In the genomic region with DNA sequence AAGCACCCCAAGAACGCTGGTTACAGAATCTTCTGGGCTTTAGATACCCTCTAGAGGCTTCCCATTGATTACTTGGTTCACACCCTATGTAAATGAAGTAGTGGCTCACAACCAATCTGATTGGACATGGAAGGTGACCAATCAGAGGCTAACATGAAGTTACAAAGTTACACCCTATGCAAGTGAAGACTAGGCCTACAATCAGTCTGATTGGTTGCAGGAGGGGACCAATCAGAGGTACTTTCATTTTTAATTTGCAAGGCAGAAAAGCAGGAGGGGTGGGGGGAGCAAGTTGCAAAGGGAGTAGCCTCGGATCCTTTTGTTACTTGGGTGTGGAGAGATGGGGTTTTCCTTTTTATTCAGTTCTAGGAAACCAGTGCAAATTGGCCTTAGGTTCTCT, we compare ENCODE assay signal across 10 cellular contexts. TPM values are rescaled to one million over a fixed set of nuclear protein-coding genes. Genes with fewer than 3 reads are reported as not detected.
A peak's percentile ranks its signal among the peaks of the same experiment; 100 is the strongest.
DNase-seq lines count a peak whose midpoint lies in the region; ATAC-seq and TF ChIP-seq lines count a peak whose summit lies in the region.
"Had no signal": no experiment of that assay in that cellular context is flagged by ENCODE, and none has a peak within 500 bp of the region (broad histone marks: within the 10 kb centered on the region; RNA-seq: fewer than 3 reads in every experiment).

No MANE protein-coding gene starts in this region.

- H3K9me3 ChIP-seq in heart left ventricle = no peaks in the 10 kb centered on the region
- H3K9me3 ChIP-seq in right atrium auricular region = no peaks in the 10 kb centered on the region
- H3K9me3 ChIP-seq in fibroblast of lung (ENCODE audit: control insufficient read depth, insufficient read depth, low read depth, low read length) = no peaks in the 10 kb centered on the region
- H3K9me3 ChIP-seq in testis = no peaks in the 10 kb centered on the region

- H3K36me3 ChIP-seq in heart left ventricle (no peaks in the 10 kb centered on the region), right atrium auricular region (no peaks in the 10 kb centered on the region), fibroblast of lung (ENCODE audit: control insufficient read depth, insufficient read depth, low read length) (no peaks in the 10 kb centered on the region), testis (ENCODE audit: low read depth, missing control alignments) (no peaks in the 10 kb centered on the region)

- no peaks in the 10 kb centered on the region for H4K20me1 ChIP-seq in fibroblast of lung (ENCODE audit: control insufficient read depth, extremely low read depth, insufficient read depth, low read length)

- H3K4me2 ChIP-seq in fibroblast of lung (ENCODE audit: extremely low read depth, insufficient read depth, low read length) = no peak overlapping the region

- no peak overlapping the region for H3K9ac ChIP-seq in fibroblast of lung (ENCODE audit: insufficient read depth, low read length)

- H3K79me2 ChIP-seq in fibroblast of lung (ENCODE audit: control insufficient read depth, insufficient read depth, low read length) = no peaks in the 10 kb centered on the region

- H3K27me3 ChIP-seq in heart left ventricle = no peaks in the 10 kb centered on the region
- H3K27me3 ChIP-seq in right atrium auricular region = no peaks in the 10 kb centered on the region
- no peaks in the 10 kb centered on the region for H3K27me3 ChIP-seq in fibroblast of lung (ENCODE audit: control insufficient read depth, insufficient read depth, low read length)
- H3K27me3 ChIP-seq in testis = no peaks in the 10 kb centered on the region

- H3K4me3 ChIP-seq in heart left ventricle = no peak overlapping the region
- H3K4me3 ChIP-seq in right atrium auricular region = no peak overlapping the region
- H3K4me3 ChIP-seq in fibroblast of lung (replicated peaks in 1 of 4; ENCODE audit: control extremely low read depth in 1 of 4, insufficient read depth in 1 of 4, low read depth in 3 of 4, low read length in 4 of 4) = no peak overlapping the region
- no peak overlapping the region for H3K4me3 ChIP-seq in testis

- WGBS in heart left ventricle, 4 donors = 62 to 85% (median 73%) methylated on average over 2 of the region's 2 CpGs
- 55 to 69% methylated on average over 2 of the region's 2 CpGs for WGBS in testis, 2 donors

- peak overlapping the region; percentile 50 for H2AFZ ChIP-seq in fibroblast of lung (ENCODE audit: low read length)

- DNase-seq in heart left ventricle = no peak
- no peak for DNase-seq in right atrium auricular region (ENCODE audit: low spot score)
- DNase-seq in RKO (ENCODE audit: low spot score) = peak; percentile 44
- peak; percentile 45 to 57 for DNase-seq in fibroblast of lung (ENCODE audit: low read depth in 2 of 2)
- DNase-seq in testis = peak; percentile 60
- no peak for DNase-seq in DMS53 treated with DMSO at 0.1 percent for 48 hours (lab: John Stamatoyannopoulos, UW; ENCODE audit: unreplicated experiment)
- DNase-seq in OCI-M2 (lab: John Stamatoyannopoulos, UW; ENCODE audit: unreplicated experiment) = no peak
- DNase-seq: Calu3 had no signal

- TF ChIP-seq POLR2A in heart left ventricle (IDR thresholded peaks at IDR 0.05) (no peak), testis (IDR thresholded peaks at IDR 0.05) (no peak)

- intact Hi-C loops in heart left ventricle (cut with DNase I) = loop anchor here in 9 of 10 donors (2.0 to 10.0 kb wide), 6 partner anchors 33 to 1099 kb away; a partner anchor contains a TSS
- intact Hi-C loops in testis (cut with DNase I; ENCODE audit: low total_unique reads) = no loop called here

- TF ChIP-seq CTCF in heart left ventricle (IDR thresholded peaks at IDR 0.05) = no peak
- TF ChIP-seq CTCF in right atrium auricular region (IDR thresholded peaks at IDR 0.05) = no peak
- TF ChIP-seq CTCF in fibroblast of lung (conservative IDR thresholded peaks at IDR 0.05 in 1 of 2, IDR thresholded peaks at IDR 0.05 in 1 of 2; ENCODE audit: low read depth in 1 of 2, low read length in 2 of 2) = no peak
- TF ChIP-seq CTCF in testis (IDR thresholded peaks at IDR 0.05) = no peak

- ATAC-seq in heart left ventricle (peak in 3 of 4 donors; percentile 24 to 74 (median 65)), GM18519 (IDR thresholded peaks at IDR 0.05; ENCODE audit: low FRiP score, unreplicated experiment) (no peak)

- H3K27ac ChIP-seq in heart left ventricle (peak overlapping the region in 1 of 12 donors; percentile 15), right atrium auricular region (no peak overlapping the region), fibroblast of lung (ENCODE audit: insufficient read depth, low read length) (no peak overlapping the region), testis (no peak overlapping the region)

- H3K4me1 ChIP-seq in heart left ventricle (peaks cover 0 to 9% (median 0%) of the 10 kb centered on the region in 12 donors), right atrium auricular region (peaks cover 0 to 4% of the 10 kb centered on the region in 2 donors), fibroblast of lung (ENCODE audit: control insufficient read depth, extremely low read depth, insufficient read depth, low read length) (no peaks in the 10 kb centered on the region), testis (no peaks in the 10 kb centered on the region)

RNA-seq across cellular contexts. Expression of a gene that starts 11.1 kb away (rescaled TPM):
- total RNA-seq in heart left ventricle = not detected
- not detected for polyA plus RNA-seq in heart left ventricle
- not detected for total RNA-seq in right atrium auricular region
- not detected in 2 replicates for total RNA-seq in fibroblast of lung
- polyA plus RNA-seq in fibroblast of lung = not detected in 2 replicates
- polyA plus RNA-seq in fibroblast of lung (2012) = not detected in 2 replicates
- 1.3 TPM in 1 of 2 replicates, not detected in the other for polyA minus RNA-seq in fibroblast of lung (ENCODE audit: low replicate concordance)
- total RNA-seq in testis = under 1 TPM; 0.37 to 0.71 TPM
- polyA plus RNA-seq in testis (ENCODE audit: insufficient read depth, low read depth, low replicate concordance) = 0.79 TPM
- total RNA-seq: Calu3, glomerular endothelial cell had no signal

RNA-seq across cellular contexts. Expression of a gene that starts 31.8 kb away (rescaled TPM):
- total RNA-seq in heart left ventricle (100 to 1,000 TPM in 1 of 9 donors, 10 to 100 TPM in 8; 29.7 to 109 (median 62.0) TPM), right atrium auricular region (10 to 100 TPM; 53.0 to 88.6 TPM), fibroblast of lung (32.6 and 46.6 TPM in 2 replicates), testis (10 to 100 TPM; 74.0 to 86.6 TPM)
- polyA plus RNA-seq in heart left ventricle (10 to 100 TPM; 29.3 to 45.7 TPM), fibroblast of lung (7.5 and 12.7 TPM in 2 replicates), testis (ENCODE audit: insufficient read depth, low read depth, low replicate concordance) (34.5 TPM)
- 27.7 and 33.0 TPM in 2 replicates for polyA plus RNA-seq in fibroblast of lung (2012)
- 51.8 and 79.4 TPM in 2 replicates for polyA minus RNA-seq in fibroblast of lung (ENCODE audit: low replicate concordance)

RNA-seq across cellular contexts. Expression of a gene that starts 43.3 kb away (rescaled TPM):
- not detected for total RNA-seq in heart left ventricle
- not detected for polyA plus RNA-seq in heart left ventricle
- not detected for total RNA-seq in right atrium auricular region
- total RNA-seq in fibroblast of lung = not detected in 2 replicates
- polyA plus RNA-seq in fibroblast of lung = not detected in 2 replicates
- polyA plus RNA-seq in fibroblast of lung (2012) = not detected in 2 replicates
- not detected in 2 replicates for polyA minus RNA-seq in fibroblast of lung (ENCODE audit: low replicate concordance)
- not detected for total RNA-seq in testis
- 0.84 TPM for polyA plus RNA-seq in testis (ENCODE audit: insufficient read depth, low read depth, low replicate concordance)
- total RNA-seq: Calu3, glomerular endothelial cell had no signal

Comparison
In these comparisons a context has a peak if more than half of its experiments do, and no peak if none do; other contexts are left out.
1. DNase-seq: peak in RKO (single experiment), fibroblast of lung (2 of 2) and testis (single experiment); none in heart left ventricle (0 of 5), right atrium auricular region (single experiment), DMS53 treated with DMSO at 0.1 percent for 48 hours (single experiment) and OCI-M2 (single experiment).